Comparison of ENCODE assay signal across 8 cellular contexts in genomic region chr12:128810182-128811127, GRCh38. TPM values are rescaled to one million over a fixed set of nuclear protein-coding genes. Genes with fewer than 3 reads are reported as not detected.
DNase-seq lines count a peak whose midpoint lies in the region; ATAC-seq and TF ChIP-seq lines count a peak whose summit lies in the region.

No MANE protein-coding gene starts in this region.

- H3K4me3 ChIP-seq in right cardiac atrium (ENCODE audit: low read length) (no peak overlapping the region), suprapubic skin (peak overlapping the region; percentile 8), colonic mucosa (no peak overlapping the region)

- intact Hi-C loops in right cardiac atrium (cut with DNase I), result no loop called here
- intact Hi-C loops in colonic mucosa (cut with DNase I), result no loop called here

- peaks cover 34% of the 10 kb centered on the region for H3K4me1 Mint-ChIP-seq in T-helper 1 cell treated with Interleukin-12 subunit alpha and Interleukin-12 subunit beta and Interleukin-4 antibody, amounts not matched to agents 30 μg/mL and 1 μg/mL, for 36 hours (ENCODE audit: low read depth)

- H3K36me3 ChIP-seq in suprapubic skin (peaks cover 33% of the 10 kb centered on the region), colonic mucosa (no peaks in the 10 kb centered on the region)

- H3K9me3 ChIP-seq in right cardiac atrium (ENCODE audit: control insufficient read depth, low read length), result no peaks in the 10 kb centered on the region
- no peaks in the 10 kb centered on the region for H3K9me3 ChIP-seq in suprapubic skin
- no peaks in the 10 kb centered on the region for H3K9me3 ChIP-seq in colonic mucosa

- peak overlapping the region in 1 of 2 donors; percentile 18 for H3K9ac ChIP-seq in colonic mucosa (ENCODE audit: low read depth in 2 of 2, low read length in 2 of 2)

- H3K27ac ChIP-seq in right cardiac atrium (ENCODE audit: low read length) (peak overlapping the region; percentile 86), suprapubic skin (peak overlapping the region; percentile 44), colonic mucosa (no peak overlapping the region)

- ATAC-seq in HG02870 (IDR thresholded peaks at IDR 0.05; ENCODE audit: unreplicated experiment), result peak; percentile 88
- peak; percentile 92 for ATAC-seq in right cardiac atrium

- H3K27ac Mint-ChIP-seq in T-helper 1 cell treated with Interleukin-12 subunit alpha and Interleukin-12 subunit beta and Interleukin-4 antibody, amounts not matched to agents 30 μg/mL and 1 μg/mL, for 36 hours, result peak overlapping the region; percentile 88

- H3K27me3 ChIP-seq in right cardiac atrium (ENCODE audit: control insufficient read depth, insufficient read depth), result no peaks in the 10 kb centered on the region
- no peaks in the 10 kb centered on the region for H3K27me3 ChIP-seq in suprapubic skin
- no peaks in the 10 kb centered on the region for H3K27me3 ChIP-seq in colonic mucosa

- H3K4me1 ChIP-seq in right cardiac atrium (ENCODE audit: control insufficient read depth, insufficient read depth, low read length) (peaks cover 6% of the 10 kb centered on the region), suprapubic skin (peaks cover 20% of the 10 kb centered on the region), colonic mucosa (no peaks in the 10 kb centered on the region)

- TF ChIP-seq CTCF in suprapubic skin (IDR thresholded peaks at IDR 0.05) (no peak), colonic mucosa (IDR thresholded peaks at IDR 0.05) (no peak)

- no peak for TF ChIP-seq POLR2A in suprapubic skin (IDR thresholded peaks at IDR 0.05)

- H3K4me3 Mint-ChIP-seq in T-helper 1 cell treated with Interleukin-12 subunit alpha and Interleukin-12 subunit beta and Interleukin-4 antibody, amounts not matched to agents 30 μg/mL and 1 μg/mL, for 36 hours, result peak overlapping the region; percentile 57

- no peaks in the 10 kb centered on the region for H3K27me3 Mint-ChIP-seq in T-helper 1 cell treated with Interleukin-12 subunit alpha and Interleukin-12 subunit beta and Interleukin-4 antibody, amounts not matched to agents 30 μg/mL and 1 μg/mL, for 36 hours (ENCODE audit: low read depth)

- DNase-seq in activated gamma-delta T cell treated with Interleukin-2 at 50 U/mL for 16 hours (peak; percentile 43), activated gamma-delta T cell (lab: John Stamatoyannopoulos, UW) (no peak), right cardiac atrium (peak; percentile 58 to 82 (median 80)), suprapubic skin (ENCODE audit: low spot score in 2 of 2) (peak in 1 of 2 donors; percentile 82), colonic mucosa (no peak), NCI-H2227 (lab: John Stamatoyannopoulos, UW; ENCODE audit: unreplicated experiment) (no peak)

- no peaks in the 10 kb centered on the region for H3K9me3 Mint-ChIP-seq in T-helper 1 cell treated with Interleukin-12 subunit alpha and Interleukin-12 subunit beta and Interleukin-4 antibody, amounts not matched to agents 30 μg/mL and 1 μg/mL, for 36 hours

- TF ChIP-seq EP300 in suprapubic skin (IDR thresholded peaks at IDR 0.05), result no peak

- H3K36me3 Mint-ChIP-seq in T-helper 1 cell treated with Interleukin-12 subunit alpha and Interleukin-12 subunit beta and Interleukin-4 antibody, amounts not matched to agents 30 μg/mL and 1 μg/mL, for 36 hours (ENCODE audit: low read depth), result peaks cover 36% of the 10 kb centered on the region

- 30% methylated on average over 14 of the region's 14 CpGs for WGBS in right cardiac atrium
- 38% methylated on average over 13 of the region's 14 CpGs for WGBS in suprapubic skin

RNA-seq across cellular contexts. Expression of gene SLC15A4, which starts 13.3 kb away (rescaled TPM):
- total RNA-seq in right cardiac atrium, result 10 to 100 TPM; 13.7 to 17.3 (median 16.2) TPM
- polyA plus RNA-seq in right cardiac atrium, result 15.8 TPM
- total RNA-seq in suprapubic skin, result 10 to 100 TPM; 35.2 to 51.7 (median 45.6) TPM
- total RNA-seq in colonic mucosa, result 10 to 100 TPM; 12.0 to 12.8 TPM

RNA-seq across cellular contexts. Expression of gene GLT1D1, which starts 42.8 kb away (rescaled TPM):
- total RNA-seq in right cardiac atrium (under 1 TPM in 3 of 4 donors, not detected in 1; 0.34 to 0.44 (median 0.42) TPM), suprapubic skin (1 to 10 TPM in 3 of 4 donors, under 1 TPM in 1; 0.57 to 2.9 (median 1.4) TPM), colonic mucosa (under 1 TPM; 0.17 to 0.45 TPM)
- polyA plus RNA-seq in right cardiac atrium, result 0.07 TPM

Comparison
In these comparisons a context has a peak if more than half of its experiments do, and no peak if none do; other contexts are left out.
1. DNase-seq: peak in activated gamma-delta T cell treated with Interleukin-2 at 50 U/mL for 16 hours (single experiment) and right cardiac atrium (3 of 3); none in activated gamma-delta T cell (single experiment), colonic mucosa (single experiment) and NCI-H2227 (single experiment).